1 cellular context compared by ENCODE assay signal in the genomic region with DNA sequence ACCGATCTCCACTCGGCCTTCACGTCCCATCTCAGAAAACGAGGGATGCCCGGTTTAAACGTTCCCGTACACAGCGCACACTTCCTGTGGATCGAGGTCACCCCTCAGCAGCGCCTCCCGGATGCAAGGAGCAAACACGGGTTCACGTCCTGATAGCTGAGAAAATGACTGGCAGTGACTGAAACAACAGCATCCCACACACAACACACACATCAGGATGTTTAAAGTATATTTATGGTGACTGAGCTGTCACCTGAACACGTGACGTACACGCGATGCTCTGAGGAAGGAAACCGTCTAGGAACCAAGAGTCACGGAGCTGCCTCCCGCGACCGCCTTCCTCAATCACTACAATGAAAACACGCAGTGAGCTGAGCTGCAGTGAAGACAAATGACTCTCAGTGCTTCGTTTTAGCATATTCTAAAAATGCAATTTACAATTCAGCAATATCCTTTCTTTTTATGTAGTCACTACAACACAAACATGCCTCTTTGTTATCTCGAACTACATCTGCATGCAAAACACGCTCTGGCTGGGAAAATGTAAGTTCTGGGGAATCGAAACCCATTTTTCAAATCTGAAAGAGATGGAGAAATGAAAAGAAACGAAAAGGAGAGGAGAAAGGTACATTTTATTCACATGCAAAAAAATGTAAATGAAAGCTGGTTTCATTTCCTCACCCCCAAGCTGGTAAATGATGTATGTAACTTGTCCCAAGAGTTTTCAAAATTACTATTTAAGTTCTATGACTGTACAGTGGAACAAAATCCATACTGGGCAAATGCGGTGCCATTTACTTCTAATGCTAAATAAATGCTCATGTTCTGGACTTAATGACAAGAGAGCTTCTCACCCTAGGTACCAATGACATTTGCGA.
TF ChIP-seq lines count a peak whose summit lies in the region.

No MANE protein-coding gene starts in this region.

TF ChIP-seq in GM23338, 12 proteins besides CTCF, POLR2A, EP300 and RAD21 (continued from another document):
- TF ChIP-seq, protein P1, sequence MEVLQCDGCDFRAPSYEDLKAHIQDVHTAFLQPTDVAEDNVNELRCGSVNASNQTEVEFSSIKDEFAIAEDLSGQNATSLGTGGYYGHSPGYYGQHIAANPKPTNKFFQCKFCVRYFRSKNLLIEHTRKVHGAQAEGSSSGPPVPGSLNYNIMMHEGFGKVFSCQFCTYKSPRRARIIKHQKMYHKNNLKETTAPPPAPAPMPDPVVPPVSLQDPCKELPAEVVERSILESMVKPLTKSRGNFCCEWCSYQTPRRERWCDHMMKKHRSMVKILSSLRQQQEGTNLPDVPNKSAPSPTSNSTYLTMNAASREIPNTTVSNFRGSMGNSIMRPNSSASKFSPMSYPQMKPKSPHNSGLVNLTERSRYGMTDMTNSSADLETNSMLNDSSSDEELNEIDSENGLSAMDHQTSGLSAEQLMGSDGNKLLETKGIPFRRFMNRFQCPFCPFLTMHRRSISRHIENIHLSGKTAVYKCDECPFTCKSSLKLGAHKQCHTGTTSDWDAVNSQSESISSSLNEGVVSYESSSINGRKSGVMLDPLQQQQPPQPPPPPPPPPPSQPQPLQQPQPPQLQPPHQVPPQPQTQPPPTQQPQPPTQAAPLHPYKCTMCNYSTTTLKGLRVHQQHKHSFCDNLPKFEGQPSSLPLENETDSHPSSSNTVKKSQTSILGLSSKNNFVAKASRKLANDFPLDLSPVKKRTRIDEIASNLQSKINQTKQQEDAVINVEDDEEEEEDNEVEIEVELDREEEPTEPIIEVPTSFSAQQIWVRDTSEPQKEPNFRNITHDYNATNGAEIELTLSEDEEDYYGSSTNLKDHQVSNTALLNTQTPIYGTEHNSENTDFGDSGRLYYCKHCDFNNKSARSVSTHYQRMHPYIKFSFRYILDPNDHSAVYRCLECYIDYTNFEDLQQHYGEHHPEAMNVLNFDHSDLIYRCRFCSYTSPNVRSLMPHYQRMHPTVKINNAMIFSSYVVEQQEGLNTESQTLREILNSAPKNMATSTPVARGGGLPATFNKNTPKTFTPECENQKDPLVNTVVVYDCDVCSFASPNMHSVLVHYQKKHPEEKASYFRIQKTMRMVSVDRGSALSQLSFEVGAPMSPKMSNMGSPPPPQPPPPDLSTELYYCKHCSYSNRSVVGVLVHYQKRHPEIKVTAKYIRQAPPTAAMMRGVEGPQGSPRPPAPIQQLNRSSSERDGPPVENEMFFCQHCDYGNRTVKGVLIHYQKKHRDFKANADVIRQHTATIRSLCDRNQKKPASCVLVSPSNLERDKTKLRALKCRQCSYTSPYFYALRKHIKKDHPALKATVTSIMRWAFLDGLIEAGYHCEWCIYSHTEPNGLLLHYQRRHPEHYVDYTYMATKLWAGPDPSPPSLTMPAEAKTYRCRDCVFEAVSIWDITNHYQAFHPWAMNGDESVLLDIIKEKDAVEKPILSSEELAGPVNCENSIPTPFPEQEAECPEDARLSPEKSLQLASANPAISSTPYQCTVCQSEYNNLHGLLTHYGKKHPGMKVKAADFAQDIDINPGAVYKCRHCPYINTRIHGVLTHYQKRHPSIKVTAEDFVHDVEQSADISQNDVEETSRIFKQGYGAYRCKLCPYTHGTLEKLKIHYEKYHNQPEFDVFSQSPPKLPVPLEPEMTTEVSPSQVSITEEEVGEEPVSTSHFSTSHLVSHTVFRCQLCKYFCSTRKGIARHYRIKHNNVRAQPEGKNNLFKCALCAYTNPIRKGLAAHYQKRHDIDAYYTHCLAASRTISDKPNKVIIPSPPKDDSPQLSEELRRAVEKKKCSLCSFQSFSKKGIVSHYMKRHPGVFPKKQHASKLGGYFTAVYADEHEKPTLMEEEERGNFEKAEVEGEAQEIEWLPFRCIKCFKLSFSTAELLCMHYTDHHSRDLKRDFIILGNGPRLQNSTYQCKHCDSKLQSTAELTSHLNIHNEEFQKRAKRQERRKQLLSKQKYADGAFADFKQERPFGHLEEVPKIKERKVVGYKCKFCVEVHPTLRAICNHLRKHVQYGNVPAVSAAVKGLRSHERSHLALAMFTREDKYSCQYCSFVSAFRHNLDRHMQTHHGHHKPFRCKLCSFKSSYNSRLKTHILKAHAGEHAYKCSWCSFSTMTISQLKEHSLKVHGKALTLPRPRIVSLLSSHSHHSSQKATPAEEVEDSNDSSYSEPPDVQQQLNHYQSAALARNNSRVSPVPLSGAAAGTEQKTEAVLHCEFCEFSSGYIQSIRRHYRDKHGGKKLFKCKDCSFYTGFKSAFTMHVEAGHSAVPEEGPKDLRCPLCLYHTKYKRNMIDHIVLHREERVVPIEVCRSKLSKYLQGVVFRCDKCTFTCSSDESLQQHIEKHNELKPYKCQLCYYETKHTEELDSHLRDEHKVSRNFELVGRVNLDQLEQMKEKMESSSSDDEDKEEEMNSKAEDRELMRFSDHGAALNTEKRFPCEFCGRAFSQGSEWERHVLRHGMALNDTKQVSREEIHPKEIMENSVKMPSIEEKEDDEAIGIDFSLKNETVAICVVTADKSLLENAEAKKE (CRISPR knock-in tag; IDR thresholded peaks at IDR 0.05): no peak
- TF ChIP-seq EZH2 (IDR thresholded peaks at IDR 0.05; ENCODE audit: low read depth, unreplicated experiment): no peak
- no peak for TF ChIP-seq NANOG (IDR thresholded peaks at IDR 0.05; ENCODE audit: borderline replicate concordance)
- TF ChIP-seq STAT1 (IDR thresholded peaks at IDR 0.05; ENCODE audit: unreplicated experiment): no peak
- TF ChIP-seq POLR2AphosphoS5 (IDR thresholded peaks at IDR 0.05; ENCODE audit: low read depth): no peak
- no peak for TF ChIP-seq CREB1 (CRISPR knock-in tag; IDR thresholded peaks at IDR 0.05; ENCODE audit: low read depth)
- TF ChIP-seq, protein P2, sequence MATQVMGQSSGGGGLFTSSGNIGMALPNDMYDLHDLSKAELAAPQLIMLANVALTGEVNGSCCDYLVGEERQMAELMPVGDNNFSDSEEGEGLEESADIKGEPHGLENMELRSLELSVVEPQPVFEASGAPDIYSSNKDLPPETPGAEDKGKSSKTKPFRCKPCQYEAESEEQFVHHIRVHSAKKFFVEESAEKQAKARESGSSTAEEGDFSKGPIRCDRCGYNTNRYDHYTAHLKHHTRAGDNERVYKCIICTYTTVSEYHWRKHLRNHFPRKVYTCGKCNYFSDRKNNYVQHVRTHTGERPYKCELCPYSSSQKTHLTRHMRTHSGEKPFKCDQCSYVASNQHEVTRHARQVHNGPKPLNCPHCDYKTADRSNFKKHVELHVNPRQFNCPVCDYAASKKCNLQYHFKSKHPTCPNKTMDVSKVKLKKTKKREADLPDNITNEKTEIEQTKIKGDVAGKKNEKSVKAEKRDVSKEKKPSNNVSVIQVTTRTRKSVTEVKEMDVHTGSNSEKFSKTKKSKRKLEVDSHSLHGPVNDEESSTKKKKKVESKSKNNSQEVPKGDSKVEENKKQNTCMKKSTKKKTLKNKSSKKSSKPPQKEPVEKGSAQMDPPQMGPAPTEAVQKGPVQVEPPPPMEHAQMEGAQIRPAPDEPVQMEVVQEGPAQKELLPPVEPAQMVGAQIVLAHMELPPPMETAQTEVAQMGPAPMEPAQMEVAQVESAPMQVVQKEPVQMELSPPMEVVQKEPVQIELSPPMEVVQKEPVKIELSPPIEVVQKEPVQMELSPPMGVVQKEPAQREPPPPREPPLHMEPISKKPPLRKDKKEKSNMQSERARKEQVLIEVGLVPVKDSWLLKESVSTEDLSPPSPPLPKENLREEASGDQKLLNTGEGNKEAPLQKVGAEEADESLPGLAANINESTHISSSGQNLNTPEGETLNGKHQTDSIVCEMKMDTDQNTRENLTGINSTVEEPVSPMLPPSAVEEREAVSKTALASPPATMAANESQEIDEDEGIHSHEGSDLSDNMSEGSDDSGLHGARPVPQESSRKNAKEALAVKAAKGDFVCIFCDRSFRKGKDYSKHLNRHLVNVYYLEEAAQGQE (IDR thresholded peaks at IDR 0.05; ENCODE audit: unreplicated experiment): no peak
